31 cellular contexts compared by ENCODE assay signal in the genomic region with DNA sequence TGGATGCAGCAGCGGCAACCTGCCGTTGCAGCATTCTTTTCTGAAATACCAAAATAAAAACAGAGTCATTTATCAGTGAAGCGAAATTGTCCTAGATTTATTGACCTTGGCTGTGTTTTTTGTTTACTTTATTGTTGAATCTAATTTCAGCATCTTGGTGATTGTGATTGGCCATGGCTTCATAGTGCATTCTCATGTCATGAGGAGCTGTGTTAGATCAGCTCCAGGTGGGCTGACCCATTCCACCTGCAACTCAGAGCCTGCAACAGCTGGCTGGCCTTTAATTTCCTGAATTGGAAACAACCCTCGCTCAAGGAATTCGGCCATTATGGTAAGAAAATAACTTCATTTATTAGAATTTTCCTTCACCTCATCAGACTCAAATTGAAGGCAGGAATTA. TPM values are rescaled to one million over a fixed set of nuclear protein-coding genes. Genes with fewer than 3 reads are reported as not detected.
"Had no signal": no experiment of that assay in that cellular context is flagged by ENCODE, and none has a peak within 500 bp of the region (broad histone marks: within the 10 kb centered on the region; RNA-seq: fewer than 3 reads in every experiment).

No MANE protein-coding gene starts in this region.

- H3K36me3 Mint-ChIP-seq: mesothelial cell of epicardium, naive B cell had no signal

- H3K27me3 ChIP-seq: gastrocnemius medialis, left lung had no signal

- H3K9me3 ChIP-seq: esophagus squamous epithelium, gastrocnemius medialis, heart right ventricle, left lung, lower lobe of right lung, mucosa of descending colon had no signal

- H3K4me1 Mint-ChIP-seq: endodermal cell, naive B cell had no signal

- H3K9me3 Mint-ChIP-seq: dendritic cell treated with granulocyte-macrophage colony-stimulating factor and Interleukin-4, amounts not matched to agents 40 ng/mL and 50 ng/mL, for 4 days; effector memory CD8-positive, alpha-beta T cell; endodermal cell; mesothelial cell of epicardium; naive B cell had no signal

- H3K27ac Mint-ChIP-seq: dendritic cell treated with granulocyte-macrophage colony-stimulating factor and Interleukin-4, amounts not matched to agents 40 ng/mL and 50 ng/mL, for 4 days; effector memory CD8-positive, alpha-beta T cell; endodermal cell; naive B cell had no signal

- H3K27ac ChIP-seq: epithelial cell of prostate, esophagus squamous epithelium, gastrocnemius medialis, heart right ventricle, left lung, lower lobe of right lung had no signal

- H3K4me3 ChIP-seq: esophagus squamous epithelium, gastrocnemius medialis, heart right ventricle, left lung, lower lobe of right lung, mucosa of descending colon had no signal

- DNase-seq: cortex of kidney; effector CD8-positive, alpha-beta T cell; effector memory CD8-positive, alpha-beta T cell; endodermal cell; erythroblast; esophagus squamous epithelium; foreskin fibroblast; foreskin melanocyte; gastrocnemius medialis; glutamatergic neuron; head of caudate nucleus; heart right ventricle; hippocampal formation; left cardiac atrium; left lung; left ventricle myocardium superior; lower lobe of right lung; mesenchymal stem cell; mucosa of descending colon; naive B cell had no signal

- H3K4me3 Mint-ChIP-seq: dendritic cell treated with granulocyte-macrophage colony-stimulating factor and Interleukin-4, amounts not matched to agents 40 ng/mL and 50 ng/mL, for 4 days; effector memory CD8-positive, alpha-beta T cell; endodermal cell; mesothelial cell of epicardium; naive B cell had no signal

- H3K4me1 ChIP-seq: esophagus squamous epithelium, gastrocnemius medialis, heart right ventricle, left lung, lower lobe of right lung had no signal

- ATAC-seq: effector memory CD8-positive, alpha-beta T cell; esophagus mucosa; gastrocnemius medialis; heart right ventricle; left cardiac atrium; left lung; left ventricle myocardium superior; lower lobe of right lung; mucosa of descending colon had no signal

- H3K36me3 ChIP-seq: esophagus squamous epithelium, gastrocnemius medialis, heart right ventricle, left lung, lower lobe of right lung had no signal

RNA-seq across cellular contexts. Expression of gene KRT24, which starts 16.4 kb away (rescaled TPM):
- total RNA-seq: dermis microvascular lymphatic vessel endothelial cell, endodermal cell, gastrocnemius medialis, glomerular endothelial cell, heart right ventricle, kidney epithelial cell, left cardiac atrium, left lung, left ventricle myocardium superior, lower leg skin, lower lobe of right lung, lung microvascular endothelial cell, mesenteric fat pad, mesothelial cell of epicardium, myocyte had no signal

RNA-seq across cellular contexts. Expression of gene KRT222, which starts 22.1 kb away (rescaled TPM):
- total RNA-seq: gastrocnemius medialis, glomerular endothelial cell, kidney epithelial cell, left ventricle myocardium superior, lung microvascular endothelial cell, mesothelial cell of epicardium, myocyte had no signal
